Comparison of ENCODE assay signal across 8 cellular contexts in the genomic region with DNA sequence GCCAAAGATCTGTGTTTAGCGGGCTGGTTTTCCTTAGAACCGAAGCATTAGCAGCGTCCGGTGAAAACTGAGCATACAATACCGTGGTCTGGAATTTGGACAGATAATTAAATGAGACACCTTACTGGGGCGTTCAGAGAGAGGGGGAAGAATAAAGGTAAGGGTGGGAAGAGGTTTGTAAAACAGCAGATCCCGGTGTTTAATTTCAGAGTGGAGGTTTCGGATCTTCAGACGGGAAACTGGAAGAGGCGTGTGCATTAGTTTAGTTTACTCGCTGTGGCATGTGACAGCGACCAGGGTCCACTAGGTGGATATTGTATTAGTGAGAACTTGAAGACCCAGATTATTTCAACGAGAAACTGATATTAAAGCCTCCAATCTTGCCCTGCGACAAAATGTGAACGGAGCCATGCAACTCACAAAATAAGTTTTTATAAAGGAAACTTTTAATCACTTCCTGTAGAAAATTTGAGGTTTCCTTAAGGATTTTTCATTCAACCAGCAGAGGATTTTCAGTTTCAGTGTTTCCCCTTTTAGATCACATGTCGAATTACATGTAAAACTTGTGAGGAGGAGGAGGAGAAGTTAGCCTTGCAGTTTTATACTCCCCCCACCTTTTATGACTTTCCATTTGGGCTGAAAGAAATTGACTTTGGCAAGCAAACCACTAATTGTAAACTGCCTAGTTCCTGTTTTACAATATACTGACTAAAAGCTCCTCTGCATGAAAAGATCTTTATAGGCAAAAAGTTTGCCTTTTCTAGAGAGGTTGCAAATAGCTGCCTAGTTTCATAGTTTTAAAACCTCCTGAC. TPM values are rescaled to one million over a fixed set of nuclear protein-coding genes. Genes with fewer than 3 reads are reported as not detected.
DNase-seq lines count a peak whose midpoint lies in the region; ATAC-seq and TF ChIP-seq lines count a peak whose summit lies in the region.

No MANE protein-coding gene starts in this region.

- no peaks in the 10 kb centered on the region for H3K9me3 Mint-ChIP-seq in progenitor cell of endocrine pancreas (ENCODE audit: low read depth)

- TF ChIP-seq CTCF in GM12873 (IDR thresholded peaks at IDR 0.05; ENCODE audit: insufficient read depth, low read depth, low read length, missing control alignments) (peak; percentile 17), PC-9 (conservative IDR thresholded peaks at IDR 0.05) (no peak), esophagus muscularis mucosa (IDR thresholded peaks at IDR 0.05) (no peak), progenitor cell of endocrine pancreas (IDR thresholded peaks at IDR 0.05; ENCODE audit: unreplicated experiment) (peak; percentile 62)

- H3K4me1 Mint-ChIP-seq in progenitor cell of endocrine pancreas (ENCODE audit: low read depth): peaks cover 50% of the 10 kb centered on the region

- TF ChIP-seq EP300 in esophagus muscularis mucosa (IDR thresholded peaks at IDR 0.05): no peak

- POLR2A ChIA-PET in PC-9 (lab: Charles Lee; ENCODE audit: unreplicated experiment): no interaction called here

- H2AFZ ChIP-seq in PC-9: no peak overlapping the region

- 61% methylated on average over 16 of the region's 16 CpGs for WGBS in esophagus muscularis mucosa

- TF ChIP-seq POLR2A in esophagus muscularis mucosa (IDR thresholded peaks at IDR 0.05; ENCODE audit: low read depth): no peak

- ATAC-seq in GM21529 (IDR thresholded peaks at IDR 0.05; ENCODE audit: unreplicated experiment): no peak

- no TSS peak for BruUV-seq in PC-9 (replicated peaks; lab: Mats Ljungman, UMichigan)

- no peaks in the 10 kb centered on the region for H3K27me3 Mint-ChIP-seq in progenitor cell of endocrine pancreas

- CTCF ChIA-PET in PC-9 (lab: Charles Lee): interaction anchor here (0.6 kb wide), 1 partner anchor 311 kb away, joined by 3 read pairs; no protein-coding TSS in a partner anchor

- intact Hi-C loops in PC-9 (cut with micrococcal nuclease; ENCODE audit: unreplicated experiment): loop anchor here (5.0 to 10.0 kb wide), 3 partner anchors 135 to 382 kb away; no protein-coding TSS in a partner anchor
- intact Hi-C loops in esophagus muscularis mucosa (cut with DNase I): loop anchor here (5.0 to 10.0 kb wide), 3 partner anchors 195 to 622 kb away; no protein-coding TSS in a partner anchor

- peak overlapping the region; percentile 97 for H3K4me3 Mint-ChIP-seq in progenitor cell of endocrine pancreas (ENCODE audit: low read depth)

- no peaks in the 10 kb centered on the region for H3K9me2 ChIP-seq in PC-9 (ENCODE audit: insufficient read depth)

- H3K36me3 Mint-ChIP-seq in progenitor cell of endocrine pancreas (ENCODE audit: insufficient read depth): peaks cover 12% of the 10 kb centered on the region

- H3K79me2 ChIP-seq in PC-9 (ENCODE audit: low read depth): peaks cover 16% of the 10 kb centered on the region

- DNase-seq in PC-9 (no peak), esophagus muscularis mucosa (ENCODE audit: extremely low spot score) (no peak), progenitor cell of endocrine pancreas (ENCODE audit: low spot score, unreplicated experiment) (no peak), SHP77 treated with DMSO at 0.1 percent for 48 hours (lab: John Stamatoyannopoulos, UW) (no peak), dedifferentiated amniotic fluid mesenchymal stem cell (ENCODE audit: extremely low spot score) (no peak), cortex of kidney (lab: John Stamatoyannopoulos, UW) (no peak)

- H3K4me2 ChIP-seq in PC-9: peak overlapping the region; percentile 76

- peak overlapping the region; percentile 26 for H3K27ac Mint-ChIP-seq in progenitor cell of endocrine pancreas

- H3K27ac ChIP-seq in PC-9 (no peak overlapping the region), esophagus muscularis mucosa (replicated peaks in 1 of 4) (no peak overlapping the region)

- no peaks in the 10 kb centered on the region; the same call in 1 of the 2 replicates for H3K36me3 ChIP-seq in PC-9 (ENCODE audit: low read depth)
- peaks cover 0 to 14% (median 2%) of the 10 kb centered on the region in 4 donors for H3K36me3 ChIP-seq in esophagus muscularis mucosa

- peaks cover 8% of the 10 kb centered on the region; the same call in 1 of the 2 replicates for H3K27me3 ChIP-seq in PC-9 (ENCODE audit: insufficient read depth, low read depth)
- peaks cover 0 to 47% (median 0%) of the 10 kb centered on the region in 4 donors for H3K27me3 ChIP-seq in esophagus muscularis mucosa

- H3K9me3 ChIP-seq in PC-9 (ENCODE audit: insufficient read depth, low read depth) (no peaks in the 10 kb centered on the region), esophagus muscularis mucosa (no peaks in the 10 kb centered on the region)

- H4K20me1 ChIP-seq in PC-9 (ENCODE audit: insufficient read depth): no peaks in the 10 kb centered on the region; the same call in 1 of the 2 replicates

- peak overlapping the region; percentile 55; the same call in 1 of the 2 replicates for H3K4me3 ChIP-seq in PC-9
- peak overlapping the region; percentile 39 to 82 (median 78) for H3K4me3 ChIP-seq in esophagus muscularis mucosa

- no peaks in the 10 kb centered on the region; the same call in 1 of the 2 replicates for H3K4me1 ChIP-seq in PC-9 (replicated peaks; ENCODE audit: insufficient read depth)
- H3K4me1 ChIP-seq in esophagus muscularis mucosa: peaks cover 23 to 39% (median 32%) of the 10 kb centered on the region in 4 donors

- H3F3A ChIP-seq in PC-9 (ENCODE audit: insufficient read depth, low read depth): no peaks in the 10 kb centered on the region

RNA-seq across cellular contexts. Expression of gene BAMBI, which starts 2.8 kb away (rescaled TPM):
- total RNA-seq in PC-9 (2021) (3.3 and 4.5 TPM in 2 replicates), esophagus muscularis mucosa (1 to 10 TPM; 6.2 to 8.4 (median 8.1) TPM), progenitor cell of endocrine pancreas (31.4 and 35.4 TPM in 2 replicates)

Comparison
In these comparisons a context has a peak if more than half of its experiments do, and no peak if none do; other contexts are left out.
1. CTCF ChIP-seq: peak in GM12873 (single experiment) and progenitor cell of endocrine pancreas (single experiment); none in PC-9 (single experiment) and esophagus muscularis mucosa (0 of 3).